21 cellular contexts compared by ENCODE assay signal in the genomic region with DNA sequence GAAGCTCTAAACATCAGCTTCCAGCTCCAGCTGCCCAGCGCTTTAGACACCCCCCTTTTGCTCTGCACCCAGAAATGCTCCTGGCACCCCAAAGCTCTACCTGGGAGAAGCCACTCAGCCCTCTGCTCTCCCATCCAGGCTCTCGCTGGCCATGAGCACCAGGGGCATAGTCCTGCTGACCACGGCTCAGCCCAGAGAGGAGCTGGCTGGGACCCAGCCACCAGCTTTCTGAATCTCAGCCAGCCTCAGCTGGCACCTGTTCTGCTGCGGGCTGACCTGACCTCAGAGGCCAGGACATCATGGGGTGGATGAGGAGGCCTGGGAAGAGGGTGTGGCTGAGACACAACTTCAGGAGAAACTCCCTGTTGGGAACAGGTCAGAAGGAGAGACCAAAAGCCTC. TPM values are rescaled to one million over a fixed set of nuclear protein-coding genes. Genes with fewer than 3 reads are reported as not detected.
DNase-seq lines count a peak whose midpoint lies in the region; ATAC-seq and TF ChIP-seq lines count a peak whose summit lies in the region.
"Had no signal": no experiment of that assay in that cellular context is flagged by ENCODE, and none has a peak within 500 bp of the region (broad histone marks: within the 10 kb centered on the region; RNA-seq: fewer than 3 reads in every experiment).

No MANE protein-coding gene starts in this region.

- TF ChIP-seq POLR2A in right lobe of liver (IDR thresholded peaks at IDR 0.05) = no peak

- H3K4me1 ChIP-seq in right lobe of liver (peaks cover 0 to 13% (median 1%) of the 10 kb centered on the region in 4 donors), upper lobe of right lung (peaks cover 3% of the 10 kb centered on the region)

- H3K27me3 ChIP-seq in right lobe of liver = no peaks in the 10 kb centered on the region
- peaks cover 11% of the 10 kb centered on the region for H3K27me3 ChIP-seq in upper lobe of right lung

- no peak for TF ChIP-seq CTCF in coronary artery (IDR thresholded peaks at IDR 0.05)
- no peak for TF ChIP-seq CTCF in right lobe of liver (IDR thresholded peaks at IDR 0.05)
- no peak for TF ChIP-seq CTCF in upper lobe of right lung (IDR thresholded peaks at IDR 0.05)

- ATAC-seq in right lobe of liver = peak; percentile 83 to 91 (median 86)
- no peak for ATAC-seq in upper lobe of right lung
- ATAC-seq in activated CD4-positive, CD25-positive, alpha-beta regulatory T cell treated with anti-CD3 and anti-CD28 coated beads, Interleukin-2, amount 50 U/mL, for 24 hours = no peak
- ATAC-seq in HG02938 (IDR thresholded peaks at IDR 0.05; ENCODE audit: unreplicated experiment) = no peak
- no peak for ATAC-seq in HG02588 (IDR thresholded peaks at IDR 0.05; ENCODE audit: unreplicated experiment)
- ATAC-seq: GM12878, SK-N-SH treated with all-trans-retinoic acid at 6 μM for 48 hours had no signal

- H3K36me3 ChIP-seq in right lobe of liver (no peaks in the 10 kb centered on the region), upper lobe of right lung (no peaks in the 10 kb centered on the region)
- H3K36me3 ChIP-seq: BLaER1 treated with 17β-estradiol and CSF1 and Interleukin-3, amounts not matched to agents 10 nM and 100 nM had no signal

- H3K9me3 ChIP-seq in right lobe of liver = no peaks in the 10 kb centered on the region
- no peaks in the 10 kb centered on the region for H3K9me3 ChIP-seq in upper lobe of right lung
- H3K9me3 ChIP-seq: BLaER1 treated with 17β-estradiol and CSF1 and Interleukin-3, amounts not matched to agents 10 nM and 100 nM had no signal

- peak; percentile 3 for DNase-seq in NCI-H2196 (lab: John Stamatoyannopoulos, UW; ENCODE audit: unreplicated experiment)
- no peak for DNase-seq in NCI-H2196 treated with DMSO at 0.1 percent for 48 hours (lab: John Stamatoyannopoulos, UW; ENCODE audit: unreplicated experiment)
- DNase-seq in coronary artery (ENCODE audit: low spot score) = no peak
- DNase-seq in right lobe of liver = peak; percentile 64 to 84 (median 79)
- DNase-seq in upper lobe of right lung = peak; percentile 40
- DNase-seq: CD8-positive, alpha-beta memory T cell; GDM1; GM23248; HCEC 1CT; MV-4-11; NCI-H1417; NCI-H187 treated with DMSO at 0.1 percent for 48 hours; NCI-H774 had no signal

- WGBS in right lobe of liver (ENCODE audit: insufficient coverage, low coverage, low lambda C conversion rate, missing lambda C conversion rate) = 33% methylated on average over 3 of the region's 4 CpGs

- peak overlapping the region; percentile 58 for H3K4me3 ChIP-seq in coronary artery
- no peak overlapping the region for H3K4me3 ChIP-seq in right lobe of liver
- no peak overlapping the region for H3K4me3 ChIP-seq in upper lobe of right lung
- H3K4me3 ChIP-seq: BLaER1 treated with 17β-estradiol and CSF1 and Interleukin-3, amounts not matched to agents 10 nM and 100 nM; GM12878; GM23248 had no signal

- H3K27ac ChIP-seq in coronary artery (peak overlapping the region; percentile 71 to 88), right lobe of liver (no peak overlapping the region), upper lobe of right lung (no peak overlapping the region)
- H3K27ac ChIP-seq: BLaER1 treated with 17β-estradiol and CSF1 and Interleukin-3, amounts not matched to agents 10 nM and 100 nM; GM23248; HL-60 had no signal

- intact Hi-C loops in right lobe of liver (cut with DNase I) = no loop called here
- intact Hi-C loops in upper lobe of right lung (cut with DNase I) = no loop called here

RNA-seq across cellular contexts. Expression of a gene that starts 8.6 kb away (rescaled TPM):
- total RNA-seq in right lobe of liver (under 1 TPM; 0.35 to 0.75 (median 0.46) TPM), upper lobe of right lung (2.8 TPM)
- total RNA-seq: GM12878, GM23248, NCI-H460 had no signal

Comparison
In these comparisons a context has a peak if more than half of its experiments do, and no peak if none do; other contexts are left out.
1. DNase-seq: peak in NCI-H2196 (single experiment), right lobe of liver (3 of 3) and upper lobe of right lung (single experiment); none in NCI-H2196 treated with DMSO at 0.1 percent for 48 hours (single experiment) and coronary artery (single experiment).
2. H3K27ac ChIP-seq: peak in coronary artery (2 of 2); none in right lobe of liver (0 of 3) and upper lobe of right lung (single experiment).
3. ATAC-seq: peak in right lobe of liver (4 of 4); none in upper lobe of right lung (single experiment), activated CD4-positive, CD25-positive, alpha-beta regulatory T cell treated with anti-CD3 and anti-CD28 coated beads, Interleukin-2, amount 50 U/mL, for 24 hours (0 of 2), HG02938 (single experiment) and HG02588 (single experiment).